In genomic region chr4:55395218-55395528, GRCh38 we compare ENCODE assay signal across 1 cellular context.
TF ChIP-seq lines count a peak whose summit lies in the region.

No MANE protein-coding gene starts in this region.

TF ChIP-seq in K562, 482 proteins besides CTCF, POLR2A, EP300 and RAD21 (continued from another document):
- no peak for TF ChIP-seq ZNF707 (CRISPR knock-in tag; conservative IDR thresholded peaks at IDR 0.05)
- no peak for TF ChIP-seq THRB (CRISPR knock-in tag; conservative IDR thresholded peaks at IDR 0.05)
- 0 out of 2 replicates have a peak, but pooled peaks have one; percentile 41 for TF ChIP-seq CHAMP1 (IDR thresholded peaks at IDR 0.05)
- TF ChIP-seq CC2D1A (IDR thresholded peaks at IDR 0.05): no peak
- no peak for TF ChIP-seq NEUROD1 (IDR thresholded peaks at IDR 0.05; ENCODE audit: borderline replicate concordance, low read depth, low read length, partially characterized antibody)
- no peak for TF ChIP-seq PML (IDR thresholded peaks at IDR 0.05; ENCODE audit: low read length)
